ENCODE assay signal across 8 cellular contexts in genomic region chr20:62123450-62124118, GRCh38. TPM values are rescaled to one million over a fixed set of nuclear protein-coding genes. Genes with fewer than 3 reads are reported as not detected.
DNase-seq lines count a peak whose midpoint lies in the region; ATAC-seq and TF ChIP-seq lines count a peak whose summit lies in the region.

No MANE protein-coding gene starts in this region.

- H3K9me3 Mint-ChIP-seq in endodermal cell (no peaks in the 10 kb centered on the region), osteocyte (ENCODE audit: unreplicated experiment) (no peaks in the 10 kb centered on the region)

- no peaks in the 10 kb centered on the region for H3K27me3 ChIP-seq in OCI-LY3 (ENCODE audit: low read depth, low read length)
- no peaks in the 10 kb centered on the region for H3K27me3 ChIP-seq in endodermal cell (ENCODE audit: control insufficient read depth, insufficient read depth, low read length, poor library complexity, severe bottlenecking)

- H3K79me2 ChIP-seq in OCI-LY3 (ENCODE audit: low read length) = peaks cover 29% of the 10 kb centered on the region

- H3K27ac ChIP-seq in OCI-LY3 (ENCODE audit: low read length) = no peak overlapping the region
- H3K27ac ChIP-seq in endodermal cell (ENCODE audit: low read depth, low read length) = peak overlapping the region; percentile 85

- peaks cover 14% of the 10 kb centered on the region for H3K4me1 Mint-ChIP-seq in endodermal cell
- peaks cover 25% of the 10 kb centered on the region for H3K4me1 Mint-ChIP-seq in osteocyte (ENCODE audit: unreplicated experiment)

- H3K36me3 ChIP-seq in OCI-LY3 (replicated peaks; ENCODE audit: low read depth, low read length) (peaks cover 39% of the 10 kb centered on the region), endodermal cell (ENCODE audit: control insufficient read depth, insufficient read depth, low read length) (peaks cover 46% of the 10 kb centered on the region)

- H2AFZ ChIP-seq in OCI-LY3 (ENCODE audit: low read depth, low read length) = no peak overlapping the region

- ATAC-seq in GM18873 (IDR thresholded peaks at IDR 0.05; ENCODE audit: low FRiP score, unreplicated experiment) (no peak), HG03342 (IDR thresholded peaks at IDR 0.05; ENCODE audit: unreplicated experiment) (no peak)

- H3K9ac ChIP-seq in OCI-LY3 (ENCODE audit: low read length) = peak overlapping the region; percentile 94
- peak overlapping the region; percentile 66 for H3K9ac ChIP-seq in endodermal cell (ENCODE audit: extremely low read depth, low read length, poor library complexity, severe bottlenecking)

- H3K4me2 ChIP-seq in OCI-LY3 (ENCODE audit: low read length) = peak overlapping the region; percentile 85

- H3K27me3 Mint-ChIP-seq in endodermal cell (ENCODE audit: insufficient read depth) (peaks cover 2% of the 10 kb centered on the region), osteocyte (ENCODE audit: unreplicated experiment) (peaks cover 7% of the 10 kb centered on the region)

- H3K36me3 Mint-ChIP-seq in endodermal cell (ENCODE audit: low read depth) (peaks cover 46% of the 10 kb centered on the region), osteocyte (ENCODE audit: unreplicated experiment) (peaks cover 25% of the 10 kb centered on the region)

- H3K27ac Mint-ChIP-seq in endodermal cell (peak overlapping the region; percentile 61), osteocyte (ENCODE audit: unreplicated experiment) (peak overlapping the region; percentile 60)

- H4K20me1 ChIP-seq in OCI-LY3 (ENCODE audit: insufficient read depth, low read length) = peaks cover 22% of the 10 kb centered on the region

- H3K4me1 ChIP-seq in OCI-LY3 (ENCODE audit: low read length) = peaks cover 22% of the 10 kb centered on the region
- H3K4me1 ChIP-seq in endodermal cell (ENCODE audit: control insufficient read depth, insufficient read depth, low read length) = peaks cover 5% of the 10 kb centered on the region

- H3K9me3 ChIP-seq in OCI-LY3 (ENCODE audit: insufficient read depth, low read length) (no peaks in the 10 kb centered on the region), endodermal cell (ENCODE audit: control insufficient read depth, low read length) (no peaks in the 10 kb centered on the region)

- H3K4me3 ChIP-seq in OCI-LY3 (ENCODE audit: low read length) (peak overlapping the region; percentile 80), endodermal cell (ENCODE audit: low read length) (peak overlapping the region; percentile 92)

- H3K4me3 Mint-ChIP-seq in endodermal cell = peak overlapping the region; percentile 75
- peak overlapping the region; percentile 79 for H3K4me3 Mint-ChIP-seq in osteocyte (ENCODE audit: unreplicated experiment)

- DNase-seq in EL (peak; percentile 25), endodermal cell (peak; percentile 70), osteocyte (ENCODE audit: extremely low spot score, unreplicated experiment) (no peak), NCI-H1694 treated with DMSO at 0.1 percent for 48 hours (lab: John Stamatoyannopoulos, UW) (no peak), NCI-H2107 treated with DMSO at 0.1 percent for 48 hours (lab: John Stamatoyannopoulos, UW; ENCODE audit: unreplicated experiment) (no peak)

- no peak for TF ChIP-seq CTCF in OCI-LY3 (IDR thresholded peaks at IDR 0.05; ENCODE audit: low read depth, low read length)
- TF ChIP-seq CTCF in endodermal cell (conservative IDR thresholded peaks at IDR 0.05) = peak; percentile 52
- TF ChIP-seq CTCF in osteocyte (IDR thresholded peaks at IDR 0.05) = no peak

- whole genome bisulfite sequencing in endodermal cell (ENCODE audit: insufficient coverage in 1 of 2, insufficient read length in 1 of 2), 2 experiments = 41 to 44% methylated on average over 13 to 19 of the region's 19 CpGs

RNA-seq across cellular contexts. Expression of gene LSM14B, which starts 1.3 kb away (rescaled TPM):
- total RNA-seq in endodermal cell = 10 to 100 TPM; 89.1 to 91.1 TPM
- polyA plus RNA-seq in endodermal cell (2013, experiment 1 of 2) = 74.6 TPM
- 61.5 TPM for polyA plus RNA-seq in endodermal cell (2013, experiment 2 of 2)
- 67.8 and 68.7 TPM in 2 replicates for total RNA-seq in osteocyte

RNA-seq across cellular contexts. Expression of gene PSMA7, which starts 19.6 kb away (rescaled TPM):
- 100 to 1,000 TPM; 279 to 280 TPM for total RNA-seq in endodermal cell
- 253 TPM for polyA plus RNA-seq in endodermal cell (2013, experiment 1 of 2)
- polyA plus RNA-seq in endodermal cell (2013, experiment 2 of 2) = 256 TPM
- 209 and 217 TPM in 2 replicates for total RNA-seq in osteocyte

RNA-seq across cellular contexts. Expression of gene SS18L1, which starts 20.0 kb away (rescaled TPM):
- total RNA-seq in endodermal cell (10 to 100 TPM; 23.2 to 28.8 TPM), osteocyte (18.3 and 19.9 TPM in 2 replicates)
- 26.8 TPM for polyA plus RNA-seq in endodermal cell (2013, experiment 1 of 2)
- 25.7 TPM for polyA plus RNA-seq in endodermal cell (2013, experiment 2 of 2)

RNA-seq across cellular contexts. Expression of gene TAF4, which starts 57.9 kb away (rescaled TPM):
- total RNA-seq in endodermal cell = 10 to 100 TPM; 25.5 to 39.9 TPM
- polyA plus RNA-seq in endodermal cell (2013, experiment 1 of 2) = 23.0 TPM
- polyA plus RNA-seq in endodermal cell (2013, experiment 2 of 2) = 24.8 TPM
- 17.3 and 22.8 TPM in 2 replicates for total RNA-seq in osteocyte

RNA-seq across cellular contexts. Expression of gene MTG2, which starts 59.2 kb away (rescaled TPM):
- total RNA-seq in endodermal cell (10 to 100 TPM; 28.2 to 29.6 TPM), osteocyte (29.3 and 30.7 TPM in 2 replicates)
- 23.8 TPM for polyA plus RNA-seq in endodermal cell (2013, experiment 1 of 2)
- polyA plus RNA-seq in endodermal cell (2013, experiment 2 of 2) = 21.6 TPM

Comparison
In these comparisons a context has a peak if more than half of its experiments do, and no peak if none do; other contexts are left out.
1. DNase-seq: peak in EL (single experiment) and endodermal cell (single experiment); none in osteocyte (single experiment), NCI-H1694 treated with DMSO at 0.1 percent for 48 hours (single experiment) and NCI-H2107 treated with DMSO at 0.1 percent for 48 hours (single experiment).